Comparison of ENCODE assay signal across 9 cellular contexts in the genomic region with DNA sequence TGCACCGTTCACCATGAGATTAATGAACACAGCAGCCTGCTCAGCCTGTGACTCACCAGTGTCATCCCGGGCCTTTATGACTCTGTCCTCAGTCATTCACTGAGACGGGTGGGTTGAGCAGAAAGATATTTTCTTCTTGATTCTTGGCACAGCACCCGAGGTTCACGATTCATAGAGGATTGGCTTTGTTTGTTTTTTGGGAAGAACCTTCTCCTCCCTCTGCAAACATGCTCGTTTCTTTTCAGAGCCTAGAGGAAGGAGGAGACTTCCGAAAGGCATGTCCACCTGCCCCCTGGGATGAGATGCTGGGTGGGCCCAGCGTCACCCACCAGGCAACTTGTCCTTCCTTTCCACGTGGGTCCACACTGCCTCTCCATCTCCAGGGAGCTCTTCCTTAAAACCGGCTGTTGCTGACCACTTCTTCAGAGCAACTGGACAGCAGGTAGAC.
A peak's percentile ranks its signal among the peaks of the same experiment; 100 is the strongest.
DNase-seq lines count a peak whose midpoint lies in the region; ATAC-seq and TF ChIP-seq lines count a peak whose summit lies in the region.
"Had no signal": no experiment of that assay in that cellular context is flagged by ENCODE, and none has a peak within 500 bp of the region (broad histone marks: within the 10 kb centered on the region; RNA-seq: fewer than 3 reads in every experiment).

No MANE protein-coding gene starts in this region.

- H3K9me3 Mint-ChIP-seq in activated CD4-positive, alpha-beta memory T cell treated with anti-CD3 and anti-CD28 coated beads for 36 hours = no peaks in the 10 kb centered on the region
- H3K9me3 Mint-ChIP-seq in activated CD4-positive, alpha-beta T cell treated with anti-CD3 and anti-CD28 coated beads for 36 hours (ENCODE audit: low read depth) = no peaks in the 10 kb centered on the region

- H3K4me1 ChIP-seq in osteoblast (ENCODE audit: insufficient read depth, low read length) = peaks cover 95% of the 10 kb centered on the region

- no peaks in the 10 kb centered on the region for H3K9me3 ChIP-seq in osteoblast (ENCODE audit: low read depth, low read length)

- no peak overlapping the region for H3K4me3 Mint-ChIP-seq in activated CD4-positive, alpha-beta memory T cell treated with anti-CD3 and anti-CD28 coated beads for 36 hours
- H3K4me3 Mint-ChIP-seq in activated CD4-positive, alpha-beta T cell treated with anti-CD3 and anti-CD28 coated beads for 36 hours = no peak overlapping the region

- no peak overlapping the region for H2AFZ ChIP-seq in osteoblast (ENCODE audit: low read length)

- no peaks in the 10 kb centered on the region for H3K27me3 ChIP-seq in BJ (ENCODE audit: control insufficient read depth, insufficient read depth, low read length)
- H3K27me3 ChIP-seq in osteoblast (ENCODE audit: insufficient read depth, low read length) = no peaks in the 10 kb centered on the region

- TF ChIP-seq CTCF in BJ (IDR thresholded peaks at IDR 0.05; ENCODE audit: insufficient read depth, low read depth, low read length) = no peak
- no peak for TF ChIP-seq CTCF in osteoblast (IDR thresholded peaks at IDR 0.05; ENCODE audit: extremely low read depth, low read depth, low read length)

- H3K4me3 ChIP-seq in BJ (ENCODE audit: low read depth, low read length) (no peak overlapping the region), osteoblast (ENCODE audit: insufficient read depth, low read length) (peak overlapping the region; percentile 51)

- POLR2A ChIA-PET in BJ (lab: Charles Lee) = no interaction called here
- POLR2A ChIA-PET in activated CD4-positive, alpha-beta memory T cell treated with anti-CD3 and anti-CD28 coated beads for 36 hours (lab: Charles Lee) = no interaction called here
- POLR2A ChIA-PET in activated CD4-positive, alpha-beta T cell treated with anti-CD3 and anti-CD28 coated beads for 36 hours (lab: Charles Lee) = no interaction called here

- H3K27me3 Mint-ChIP-seq in activated CD4-positive, alpha-beta memory T cell treated with anti-CD3 and anti-CD28 coated beads for 36 hours = no peaks in the 10 kb centered on the region
- no peaks in the 10 kb centered on the region for H3K27me3 Mint-ChIP-seq in activated CD4-positive, alpha-beta T cell treated with anti-CD3 and anti-CD28 coated beads for 36 hours

- H4K20me1 ChIP-seq in osteoblast (ENCODE audit: insufficient read depth, low read length) = peaks cover 5% of the 10 kb centered on the region

- H3K36me3 ChIP-seq in BJ (ENCODE audit: control insufficient read depth, insufficient read depth, low read length) (peaks cover 4% of the 10 kb centered on the region), osteoblast (ENCODE audit: insufficient read depth, low read length) (peaks cover 5% of the 10 kb centered on the region)

- intact Hi-C loops in activated CD4-positive, alpha-beta memory T cell treated with anti-CD3 and anti-CD28 coated beads for 36 hours (cut with micrococcal nuclease) = no loop called here
- intact Hi-C loops in activated CD4-positive, alpha-beta T cell treated with anti-CD3 and anti-CD28 coated beads for 36 hours (cut with DNase I, micrococcal nuclease) = no loop called here

- H3K79me2 ChIP-seq in osteoblast (ENCODE audit: insufficient read depth, low read length) = peaks cover 39% of the 10 kb centered on the region

- H3K36me3 Mint-ChIP-seq in activated CD4-positive, alpha-beta memory T cell treated with anti-CD3 and anti-CD28 coated beads for 36 hours = no peaks in the 10 kb centered on the region
- no peaks in the 10 kb centered on the region for H3K36me3 Mint-ChIP-seq in activated CD4-positive, alpha-beta T cell treated with anti-CD3 and anti-CD28 coated beads for 36 hours (ENCODE audit: low read depth)

- H3K27ac ChIP-seq in osteoblast (ENCODE audit: low read depth, low read length) = peak overlapping the region; percentile 99

- H3K27ac Mint-ChIP-seq in activated CD4-positive, alpha-beta memory T cell treated with anti-CD3 and anti-CD28 coated beads for 36 hours = no peak overlapping the region
- H3K27ac Mint-ChIP-seq in activated CD4-positive, alpha-beta T cell treated with anti-CD3 and anti-CD28 coated beads for 36 hours = no peak overlapping the region

- peak; percentile 87 for DNase-seq in BJ (ENCODE audit: low read depth)
- peak; percentile 75 for DNase-seq in RKO (ENCODE audit: low spot score)
- peak; percentile 62 for DNase-seq in fibroblast of gingiva (ENCODE audit: low read depth)
- DNase-seq in osteoblast (ENCODE audit: insufficient read length, low spot score, missing footprints) = peak; percentile 97
- DNase-seq in activated CD4-positive, alpha-beta memory T cell treated with anti-CD3 and anti-CD28 coated beads for 36 hours = no peak
- DNase-seq in NCI-H526 treated with DMSO at 0.1 percent for 48 hours (lab: John Stamatoyannopoulos, UW) = no peak
- DNase-seq in activated CD4-positive, alpha-beta T cell treated with anti-CD3 and anti-CD28 coated beads for 36 hours = no peak
- DNase-seq: activated CD4-positive, CD25-positive, alpha-beta regulatory T cell treated with anti-CD3 and anti-CD28 coated beads, Interleukin-2, amount 50 U/mL, for 72 hours had no signal

- no peak for ATAC-seq in activated CD4-positive, alpha-beta T cell treated with anti-CD3 and anti-CD28 coated beads for 36 hours
- ATAC-seq in GM18873 (IDR thresholded peaks at IDR 0.05; ENCODE audit: low FRiP score, unreplicated experiment) = no peak

- CTCF ChIA-PET in BJ (lab: Yijun Ruan, JAX) = interaction anchor here (0.6 to 1.0 kb wide), 2 partner anchors 29 to 68 kb away, joined by 3 read pairs; no protein-coding TSS in a partner anchor
- CTCF ChIA-PET in activated CD4-positive, alpha-beta memory T cell treated with anti-CD3 and anti-CD28 coated beads for 36 hours (lab: Charles Lee) = no interaction called here
- CTCF ChIA-PET in activated CD4-positive, alpha-beta T cell treated with anti-CD3 and anti-CD28 coated beads for 36 hours (lab: Charles Lee) = no interaction called here

- peak overlapping the region; percentile 80 for H3K4me2 ChIP-seq in osteoblast (ENCODE audit: insufficient read depth, low read length)

- H3K4me1 Mint-ChIP-seq in activated CD4-positive, alpha-beta memory T cell treated with anti-CD3 and anti-CD28 coated beads for 36 hours (ENCODE audit: low read depth) = no peaks in the 10 kb centered on the region
- H3K4me1 Mint-ChIP-seq in activated CD4-positive, alpha-beta T cell treated with anti-CD3 and anti-CD28 coated beads for 36 hours = peaks cover 3% of the 10 kb centered on the region

Comparison
In these comparisons a context has a peak if more than half of its experiments do, and no peak if none do; other contexts are left out.
1. DNase-seq: peak in BJ (single experiment), RKO (single experiment), fibroblast of gingiva (single experiment) and osteoblast (single experiment); none in activated CD4-positive, alpha-beta memory T cell treated with anti-CD3 and anti-CD28 coated beads for 36 hours (single experiment), NCI-H526 treated with DMSO at 0.1 percent for 48 hours (single experiment) and activated CD4-positive, alpha-beta T cell treated with anti-CD3 and anti-CD28 coated beads for 36 hours (single experiment).